Comparison of ENCODE assay signal across 2 cellular contexts in the genomic region with DNA sequence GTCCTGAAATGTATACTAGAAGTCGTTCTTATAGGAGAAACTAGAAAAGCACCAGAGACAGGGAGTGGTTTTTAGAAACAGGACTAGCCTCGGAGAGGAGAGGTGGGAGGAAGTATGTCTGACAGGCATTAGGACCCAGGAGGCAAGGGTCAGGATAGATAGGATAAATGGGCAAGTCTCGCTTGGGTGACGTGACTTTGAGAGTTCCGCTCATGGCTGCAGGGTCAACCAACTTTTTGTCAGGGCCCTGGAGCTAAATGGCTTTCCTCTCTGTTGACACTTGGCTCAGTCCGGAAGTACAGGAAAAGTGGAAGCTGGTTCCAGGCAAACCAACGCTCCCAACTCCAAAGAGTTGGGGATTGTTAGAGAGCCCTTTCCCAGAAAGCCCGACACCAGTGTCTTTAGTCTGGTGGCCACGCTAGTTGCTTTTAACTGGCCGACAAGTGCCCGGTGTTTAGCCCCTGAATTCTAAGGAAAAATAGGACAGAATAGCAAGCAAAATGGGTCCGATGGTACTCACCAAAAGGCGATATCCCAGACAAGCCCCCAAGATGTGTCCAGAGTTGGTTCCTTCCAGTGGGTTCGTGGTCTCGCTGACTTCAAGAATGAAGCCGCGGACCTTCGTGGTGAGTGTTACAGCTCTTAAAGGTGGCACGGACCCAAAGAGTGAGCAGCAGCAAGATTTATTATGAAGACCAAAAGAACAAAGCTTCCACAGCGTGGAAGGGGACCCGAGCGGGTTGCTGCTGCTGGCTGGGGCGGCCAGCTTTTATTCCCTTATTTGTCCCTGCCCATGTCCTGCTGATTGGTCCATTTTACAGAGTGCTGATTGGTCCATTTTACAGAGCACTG.
TF ChIP-seq lines count a peak whose summit lies in the region.
"Not testable (repeated sequence)": the region's sequence is repeated elsewhere in the genome, so short reads cannot be mapped to it uniquely, and the experiment has no call there.

No MANE protein-coding gene starts in this region.

TF ChIP-seq in GM23338, 12 proteins besides CTCF, POLR2A, EP300 and RAD21:
- TF ChIP-seq CREB1 (CRISPR knock-in tag; IDR thresholded peaks at IDR 0.05; ENCODE audit: low read depth) = peak; percentile 60; the same call in 1 of the 2 replicates
TF ChIP-seq in GM23338: peak in this region for 1; not testable (repeated sequence) for 11.

TF ChIP-seq in K562, 482 proteins besides CTCF, POLR2A, EP300 and RAD21 (continues in another document):
- TF ChIP-seq ZNF316 (IDR thresholded peaks at IDR 0.05) = peak; percentile 82
- peak; percentile 67 for TF ChIP-seq ETV1 (tag; conservative IDR thresholded peaks at IDR 0.05; ENCODE audit: low read depth)
- peak; percentile 39 for TF ChIP-seq TAF9B (IDR thresholded peaks at IDR 0.05; ENCODE audit: partially characterized antibody)
- peak; percentile 71; the same call in 1 of the 2 replicates for TF ChIP-seq C11orf30 (IDR thresholded peaks at IDR 0.05; ENCODE audit: low read depth)
- TF ChIP-seq RBFOX2 (IDR thresholded peaks at IDR 0.05; ENCODE audit: low read depth, low read length) = peak; percentile 71
- TF ChIP-seq NFRKB (IDR thresholded peaks at IDR 0.05; ENCODE audit: low read depth) = 0 out of 2 replicates have a peak, but pooled peaks have one; percentile 36
- TF ChIP-seq PRDM10 (IDR thresholded peaks at IDR 0.05; ENCODE audit: partially characterized antibody) = peak; percentile 91
- TF ChIP-seq NFE2 (IDR thresholded peaks at IDR 0.05; ENCODE audit: low read depth) = 0 out of 2 replicates have a peak, but pooled peaks have one; percentile 14
- TF ChIP-seq, protein P1, sequence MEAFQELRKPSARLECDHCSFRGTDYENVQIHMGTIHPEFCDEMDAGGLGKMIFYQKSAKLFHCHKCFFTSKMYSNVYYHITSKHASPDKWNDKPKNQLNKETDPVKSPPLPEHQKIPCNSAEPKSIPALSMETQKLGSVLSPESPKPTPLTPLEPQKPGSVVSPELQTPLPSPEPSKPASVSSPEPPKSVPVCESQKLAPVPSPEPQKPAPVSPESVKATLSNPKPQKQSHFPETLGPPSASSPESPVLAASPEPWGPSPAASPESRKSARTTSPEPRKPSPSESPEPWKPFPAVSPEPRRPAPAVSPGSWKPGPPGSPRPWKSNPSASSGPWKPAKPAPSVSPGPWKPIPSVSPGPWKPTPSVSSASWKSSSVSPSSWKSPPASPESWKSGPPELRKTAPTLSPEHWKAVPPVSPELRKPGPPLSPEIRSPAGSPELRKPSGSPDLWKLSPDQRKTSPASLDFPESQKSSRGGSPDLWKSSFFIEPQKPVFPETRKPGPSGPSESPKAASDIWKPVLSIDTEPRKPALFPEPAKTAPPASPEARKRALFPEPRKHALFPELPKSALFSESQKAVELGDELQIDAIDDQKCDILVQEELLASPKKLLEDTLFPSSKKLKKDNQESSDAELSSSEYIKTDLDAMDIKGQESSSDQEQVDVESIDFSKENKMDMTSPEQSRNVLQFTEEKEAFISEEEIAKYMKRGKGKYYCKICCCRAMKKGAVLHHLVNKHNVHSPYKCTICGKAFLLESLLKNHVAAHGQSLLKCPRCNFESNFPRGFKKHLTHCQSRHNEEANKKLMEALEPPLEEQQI (IDR thresholded peaks at IDR 0.05) = peak; percentile 60; the same call in 1 of the 2 replicates
- peak; percentile 57 for TF ChIP-seq NEUROD1 (IDR thresholded peaks at IDR 0.05; ENCODE audit: borderline replicate concordance, low read depth, low read length, partially characterized antibody)
- TF ChIP-seq JUND (IDR thresholded peaks at IDR 0.05; ENCODE audit: borderline replicate concordance, low read depth, low read length) = 0 out of 2 replicates have a peak, but pooled peaks have one; percentile 35
- peak; percentile 30; the same call in 1 of the 3 replicates for TF ChIP-seq JUND (tag; IDR thresholded peaks at IDR 0.05; ENCODE audit: borderline replicate concordance, low read depth, low read length)
- peak in 2 of 3 experiments; percentile 42 to 78 for TF ChIP-seq YY1 (IDR thresholded peaks at IDR 0.05; ENCODE audit: borderline replicate concordance in 1 of 3, control insufficient read depth in 1 of 3, extremely low read depth in 1 of 3, insufficient read depth in 3 of 3, insufficient read length in 1 of 3, insufficient replicate concordance in 2 of 3, low read depth in 1 of 3, low read length in 2 of 3)
- peak; percentile 62 for TF ChIP-seq ATF7 (IDR thresholded peaks at IDR 0.05)
- peak; percentile 96 for TF ChIP-seq MTA3 (IDR thresholded peaks at IDR 0.05; ENCODE audit: borderline replicate concordance)
- peak in 1 of 2 experiments; percentile 28; a peak in 1 of 4 replicates for TF ChIP-seq MNT (conservative IDR thresholded peaks at IDR 0.05)
- 0 out of 4 replicates have a peak, but pooled peaks of 1 of the 2 experiments have one; percentile 25 for TF ChIP-seq NRF1 (conservative IDR thresholded peaks at IDR 0.05 in 1 of 2, IDR thresholded peaks at IDR 0.05 in 1 of 2)
- peak; percentile 30; the same call in 1 of the 2 replicates for TF ChIP-seq NFIC (IDR thresholded peaks at IDR 0.05)
- TF ChIP-seq, protein P2, sequence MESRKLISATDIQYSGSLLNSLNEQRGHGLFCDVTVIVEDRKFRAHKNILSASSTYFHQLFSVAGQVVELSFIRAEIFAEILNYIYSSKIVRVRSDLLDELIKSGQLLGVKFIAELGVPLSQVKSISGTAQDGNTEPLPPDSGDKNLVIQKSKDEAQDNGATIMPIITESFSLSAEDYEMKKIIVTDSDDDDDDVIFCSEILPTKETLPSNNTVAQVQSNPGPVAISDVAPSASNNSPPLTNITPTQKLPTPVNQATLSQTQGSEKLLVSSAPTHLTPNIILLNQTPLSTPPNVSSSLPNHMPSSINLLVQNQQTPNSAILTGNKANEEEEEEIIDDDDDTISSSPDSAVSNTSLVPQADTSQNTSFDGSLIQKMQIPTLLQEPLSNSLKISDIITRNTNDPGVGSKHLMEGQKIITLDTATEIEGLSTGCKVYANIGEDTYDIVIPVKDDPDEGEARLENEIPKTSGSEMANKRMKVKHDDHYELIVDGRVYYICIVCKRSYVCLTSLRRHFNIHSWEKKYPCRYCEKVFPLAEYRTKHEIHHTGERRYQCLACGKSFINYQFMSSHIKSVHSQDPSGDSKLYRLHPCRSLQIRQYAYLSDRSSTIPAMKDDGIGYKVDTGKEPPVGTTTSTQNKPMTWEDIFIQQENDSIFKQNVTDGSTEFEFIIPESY (CRISPR knock-in tag; IDR thresholded peaks at IDR 0.05) = peak; percentile 38; the same call in 1 of the 2 replicates
- peak; percentile 57 for TF ChIP-seq GABPA (tag; conservative IDR thresholded peaks at IDR 0.05; ENCODE audit: low read depth)
- peak; percentile 94 to 99 for TF ChIP-seq ARNT (IDR thresholded peaks at IDR 0.05)
- peak; percentile 47; the same call in 1 of the 2 replicates for TF ChIP-seq ZNF589 (CRISPR knock-in tag; IDR thresholded peaks at IDR 0.05; ENCODE audit: low read depth)
- TF ChIP-seq CHD2 (IDR thresholded peaks at IDR 0.05; ENCODE audit: low read depth, low read length) = peak; percentile 73
- peak; percentile 93 for TF ChIP-seq SUPT5H (IDR thresholded peaks at IDR 0.05)
- peak; percentile 89 for TF ChIP-seq POLR2B (IDR thresholded peaks at IDR 0.05; ENCODE audit: low read depth, partially characterized antibody)
- 0 out of 2 replicates have a peak, but pooled peaks have one; percentile 23 for TF ChIP-seq NR2C1 (IDR thresholded peaks at IDR 0.05)
- TF ChIP-seq NR2C1 (tag; IDR thresholded peaks at IDR 0.05) = peak; percentile 53; the same call in 1 of the 2 replicates
- not testable (repeated sequence) for TF ChIP-seq ATF1, NR2C2 (CRISPR knock-in tag; IDR thresholded peaks at IDR 0.05)
- peak; percentile 56 for TF ChIP-seq ATF1 (tag; IDR thresholded peaks at IDR 0.05)
- 0 out of 4 replicates have a peak, but pooled peaks of 1 of the 2 experiments have one; percentile 8 for TF ChIP-seq TBL1XR1 (IDR thresholded peaks at IDR 0.05; ENCODE audit: low read length in 2 of 2)
- peak; percentile 75 for TF ChIP-seq NR2C2 (tag; IDR thresholded peaks at IDR 0.05)
- TF ChIP-seq MBD2 (IDR thresholded peaks at IDR 0.05; ENCODE audit: borderline replicate concordance, low read depth) = 0 out of 2 replicates have a peak, but pooled peaks have one; percentile 38
- 0 out of 2 replicates have a peak, but pooled peaks have one; percentile 21 for TF ChIP-seq ARID4B (CRISPR knock-in tag; IDR thresholded peaks at IDR 0.05)
- peak; percentile 30; the same call in 1 of the 2 replicates for TF ChIP-seq PHF8 (IDR thresholded peaks at IDR 0.05; ENCODE audit: borderline replicate concordance, low read length)
- peak; percentile 71 for TF ChIP-seq POLR2G (IDR thresholded peaks at IDR 0.05; ENCODE audit: low read depth, low read length)
- TF ChIP-seq TRIM24 (IDR thresholded peaks at IDR 0.05) = peak in 1 of 2 experiments; percentile 23; a peak in 1 of 4 replicates
- peak; percentile 46; the same call in 1 of the 2 replicates for TF ChIP-seq SPI1 (IDR thresholded peaks at IDR 0.05; ENCODE audit: borderline replicate concordance, low read depth, low read length)
- peak; percentile 82 for TF ChIP-seq CREM (IDR thresholded peaks at IDR 0.05; ENCODE audit: low read depth)
- TF ChIP-seq CSDE1 (IDR thresholded peaks at IDR 0.05) = peak in 1 of 2 experiments; percentile 46; a peak in 2 of 4 replicates
- TF ChIP-seq TAF7 (tag; IDR thresholded peaks at IDR 0.05) = peak; percentile 66
- peak; percentile 91 for TF ChIP-seq POLR2H (tag; IDR thresholded peaks at IDR 0.05; ENCODE audit: low read depth)
- TF ChIP-seq, protein P3, sequence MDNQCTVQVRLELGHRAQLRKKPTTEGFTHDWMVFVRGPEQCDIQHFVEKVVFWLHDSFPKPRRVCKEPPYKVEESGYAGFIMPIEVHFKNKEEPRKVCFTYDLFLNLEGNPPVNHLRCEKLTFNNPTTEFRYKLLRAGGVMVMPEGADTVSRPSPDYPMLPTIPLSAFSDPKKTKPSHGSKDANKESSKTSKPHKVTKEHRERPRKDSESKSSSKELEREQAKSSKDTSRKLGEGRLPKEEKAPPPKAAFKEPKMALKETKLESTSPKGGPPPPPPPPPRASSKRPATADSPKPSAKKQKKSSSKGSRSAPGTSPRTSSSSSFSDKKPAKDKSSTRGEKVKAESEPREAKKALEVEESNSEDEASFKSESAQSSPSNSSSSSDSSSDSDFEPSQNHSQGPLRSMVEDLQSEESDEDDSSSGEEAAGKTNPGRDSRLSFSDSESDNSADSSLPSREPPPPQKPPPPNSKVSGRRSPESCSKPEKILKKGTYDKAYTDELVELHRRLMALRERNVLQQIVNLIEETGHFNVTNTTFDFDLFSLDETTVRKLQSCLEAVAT (IDR thresholded peaks at IDR 0.05) = peak in 1 of 2 experiments; percentile 65; a peak in 2 of 4 replicates
